21 cellular contexts compared by ENCODE assay signal in the genomic region with DNA sequence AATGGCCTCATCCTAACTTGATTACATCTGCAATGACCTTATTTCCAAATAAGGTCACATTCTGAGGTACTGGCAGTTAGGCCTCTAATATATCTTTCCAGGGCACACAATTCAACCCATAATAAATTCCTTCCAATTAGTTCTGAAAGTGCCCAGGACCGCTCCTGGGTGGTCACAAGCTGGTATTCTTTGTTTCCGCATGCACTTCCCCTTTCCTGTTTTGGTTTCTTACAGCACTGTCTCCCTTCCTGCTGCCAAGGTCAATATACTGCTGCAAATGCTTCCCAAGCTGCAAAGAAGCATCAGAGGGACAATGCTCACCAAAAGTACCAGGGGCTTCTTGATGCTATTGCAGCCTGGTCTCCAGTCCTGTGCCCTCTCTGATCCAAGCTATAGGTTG. TPM values are rescaled to one million over a fixed set of nuclear protein-coding genes. Genes with fewer than 3 reads are reported as not detected.
"Had no signal": no experiment of that assay in that cellular context is flagged by ENCODE, and none has a peak within 500 bp of the region (broad histone marks: within the 10 kb centered on the region; RNA-seq: fewer than 3 reads in every experiment).

No MANE protein-coding gene starts in this region.

- DNase-seq: activated CD4-positive, alpha-beta T cell treated with anti-CD3 and anti-CD28 coated beads, Interleukin-2, amount 10 ng/mL, durations not matched to agents 7 days and 5 days; activated CD4-positive, CD25-positive, alpha-beta regulatory T cell; activated CD8-positive, alpha-beta memory T cell treated with anti-CD3 and anti-CD28 coated beads for 24 hours; esophagus squamous epithelium; foreskin fibroblast; head of caudate nucleus; left cardiac atrium; lower lobe of right lung; naive B cell; posterior cingulate gyrus; right cardiac atrium; T-helper 17 cell; tibial artery had no signal

- H3K27me3 Mint-ChIP-seq: activated CD4-positive, alpha-beta T cell treated with anti-CD3 and anti-CD28 coated beads, Interleukin-2, amount 10 ng/mL, durations not matched to agents 7 days and 5 days; brain; naive B cell had no signal

- H3K9me3 ChIP-seq: esophagus squamous epithelium, lower lobe of right lung, tibial artery had no signal

- ATAC-seq: activated naive CD4-positive, alpha-beta T cell treated with anti-CD3 and anti-CD28 coated beads, Interleukin-2, amount 50 U/mL, for 72 hours; activated T-helper 17 cell treated with anti-CD3 and anti-CD28 coated beads, Interleukin-2, amount 50 U/mL, for 72 hours; left cardiac atrium; lower lobe of right lung; right cardiac atrium; stimulated activated effector memory CD8-positive, alpha-beta T cell treated with anti-CD3 and anti-CD28 coated beads, Interleukin-12 subunit alpha, Interleukin-12 subunit beta, amount 100 ng/mL, for 72 hours; T-helper 17 cell had no signal

- H3K9me3 Mint-ChIP-seq: activated CD4-positive, alpha-beta T cell treated with anti-CD3 and anti-CD28 coated beads, Interleukin-2, amount 10 ng/mL, durations not matched to agents 7 days and 5 days; activated naive CD4-positive, alpha-beta T cell treated with anti-CD3 and anti-CD28 coated beads, Interleukin-2, amount 50 U/mL, for 72 hours; activated T-helper 17 cell treated with anti-CD3 and anti-CD28 coated beads, Interleukin-2, amount 50 U/mL, for 72 hours; brain; naive B cell; stimulated activated effector memory CD8-positive, alpha-beta T cell treated with anti-CD3 and anti-CD28 coated beads, Interleukin-12 subunit alpha, Interleukin-12 subunit beta, amount 100 ng/mL, for 72 hours had no signal

- H3K27me3 ChIP-seq: esophagus squamous epithelium, tibial artery had no signal

- FAIRE-seq: TTC549 had no signal

- H3K4me2 ChIP-seq: smooth muscle cell had no signal

- H3K4me1 ChIP-seq: tibial artery had no signal

- H3K27ac Mint-ChIP-seq: activated CD4-positive, alpha-beta T cell treated with anti-CD3 and anti-CD28 coated beads, Interleukin-2, amount 10 ng/mL, durations not matched to agents 7 days and 5 days; activated naive CD4-positive, alpha-beta T cell treated with anti-CD3 and anti-CD28 coated beads, Interleukin-2, amount 50 U/mL, for 72 hours; activated T-helper 17 cell treated with anti-CD3 and anti-CD28 coated beads, Interleukin-2, amount 50 U/mL, for 72 hours; brain; naive B cell; stimulated activated effector memory CD8-positive, alpha-beta T cell treated with anti-CD3 and anti-CD28 coated beads, Interleukin-12 subunit alpha, Interleukin-12 subunit beta, amount 100 ng/mL, for 72 hours; T-helper 17 cell had no signal

- H3K4me3 ChIP-seq: esophagus squamous epithelium, lower lobe of right lung, smooth muscle cell, tibial artery had no signal

- H3K27ac ChIP-seq: lower lobe of right lung, tibial artery had no signal

- H3K36me3 Mint-ChIP-seq: activated naive CD4-positive, alpha-beta T cell treated with anti-CD3 and anti-CD28 coated beads, Interleukin-2, amount 50 U/mL, for 72 hours; brain; naive B cell; stimulated activated effector memory CD8-positive, alpha-beta T cell treated with anti-CD3 and anti-CD28 coated beads, Interleukin-12 subunit alpha, Interleukin-12 subunit beta, amount 100 ng/mL, for 72 hours had no signal

- H3K4me1 Mint-ChIP-seq: activated CD4-positive, alpha-beta T cell treated with anti-CD3 and anti-CD28 coated beads, Interleukin-2, amount 10 ng/mL, durations not matched to agents 7 days and 5 days; naive B cell; stimulated activated effector memory CD8-positive, alpha-beta T cell treated with anti-CD3 and anti-CD28 coated beads, Interleukin-12 subunit alpha, Interleukin-12 subunit beta, amount 100 ng/mL, for 72 hours; T-helper 17 cell had no signal

- H3K4me3 Mint-ChIP-seq: activated CD4-positive, alpha-beta T cell treated with anti-CD3 and anti-CD28 coated beads, Interleukin-2, amount 10 ng/mL, durations not matched to agents 7 days and 5 days; activated T-helper 17 cell treated with anti-CD3 and anti-CD28 coated beads, Interleukin-2, amount 50 U/mL, for 72 hours; brain; naive B cell; stimulated activated effector memory CD8-positive, alpha-beta T cell treated with anti-CD3 and anti-CD28 coated beads, Interleukin-12 subunit alpha, Interleukin-12 subunit beta, amount 100 ng/mL, for 72 hours; T-helper 17 cell had no signal

- H3K36me3 ChIP-seq: esophagus squamous epithelium, lower lobe of right lung, tibial artery had no signal

RNA-seq across cellular contexts. Expression of a gene that starts 59.0 kb away (rescaled TPM):
- total RNA-seq: activated CD4-positive, alpha-beta T cell treated with anti-CD3 and anti-CD28 coated beads, Interleukin-2, amount 10 ng/mL, durations not matched to agents 7 days and 5 days; activated naive CD4-positive, alpha-beta T cell treated with anti-CD3 and anti-CD28 coated beads, Interleukin-2, amount 50 U/mL, for 72 hours; activated T-helper 17 cell treated with anti-CD3 and anti-CD28 coated beads, Interleukin-2, amount 50 U/mL, for 72 hours; cerebellum; dermis microvascular lymphatic vessel endothelial cell; esophagus squamous epithelium; lower lobe of right lung; smooth muscle cell; T-helper 17 cell had no signal
- polyA plus RNA-seq: smooth muscle cell had no signal
